ENCODE assay signal across 8 cellular contexts in genomic region chr21:20971296-20971921, GRCh38. TPM values are rescaled to one million over a fixed set of nuclear protein-coding genes. Genes with fewer than 3 reads are reported as not detected.
DNase-seq lines count a peak whose midpoint lies in the region; ATAC-seq, FAIRE-seq and TF ChIP-seq lines count a peak whose summit lies in the region.

No MANE protein-coding gene starts in this region.

- DNase-seq in D721Med (ENCODE audit: insufficient read length, low spot score) = peak; percentile 24
- peak; percentile 26 for DNase-seq in NCI-H82 treated with DMSO at 0.1 percent for 48 hours (lab: John Stamatoyannopoulos, UW; ENCODE audit: unreplicated experiment)
- DNase-seq in body of pancreas = peak; percentile 16 to 49 (median 40)
- DNase-seq in kidney tubule cell (ENCODE audit: low spot score) = peak; percentile 39
- DNase-seq in tibial nerve (ENCODE audit: low spot score in 2 of 2) = peak; percentile 56 to 58
- no peak for DNase-seq in DMS79 (lab: John Stamatoyannopoulos, UW)

- no peaks in the 10 kb centered on the region for H3K4me1 ChIP-seq in body of pancreas
- peaks cover 0 to 6% (median 2%) of the 10 kb centered on the region in 4 donors for H3K4me1 ChIP-seq in tibial nerve

- TF ChIP-seq POLR2A in body of pancreas (IDR thresholded peaks at IDR 0.05) = no peak
- no peak for TF ChIP-seq POLR2A in tibial nerve (IDR thresholded peaks at IDR 0.05)

- H3K36me3 ChIP-seq in body of pancreas (replicated peaks in 1 of 2; ENCODE audit: insufficient read depth in 1 of 2, low read depth in 2 of 2) (no peaks in the 10 kb centered on the region), tibial nerve (no peaks in the 10 kb centered on the region)

- no peaks in the 10 kb centered on the region for H3K27me3 ChIP-seq in body of pancreas
- H3K27me3 ChIP-seq in tibial nerve = no peaks in the 10 kb centered on the region

- no peaks in the 10 kb centered on the region for H3K9me3 ChIP-seq in body of pancreas
- no peaks in the 10 kb centered on the region for H3K9me3 ChIP-seq in tibial nerve

- WGBS in body of pancreas, 2 donors = 1 to 4% methylated on average over 2 of the region's 2 CpGs
- 1 to 2% methylated on average over 2 of the region's 2 CpGs for WGBS in tibial nerve, 2 donors

- H3K27ac ChIP-seq in body of pancreas = no peak overlapping the region
- H3K27ac ChIP-seq in tibial nerve = peak overlapping the region in 2 of 4 donors; percentile 8 to 26

- ATAC-seq in HG03432 (IDR thresholded peaks at IDR 0.05; ENCODE audit: unreplicated experiment) = peak; percentile 88
- ATAC-seq in body of pancreas = no peak
- ATAC-seq in GM18517 (IDR thresholded peaks at IDR 0.05; ENCODE audit: unreplicated experiment) = no peak

- FAIRE-seq in D721Med (lab: Jason Lieb, UNC) = no peak

- TF ChIP-seq CTCF in D721Med (IDR thresholded peaks at IDR 0.05; ENCODE audit: insufficient read depth, missing control alignments) = peak; percentile 53
- TF ChIP-seq CTCF in body of pancreas (IDR thresholded peaks at IDR 0.05) = peak in 6 of 7 experiments; percentile 8 to 37 (median 24)
- TF ChIP-seq CTCF in tibial nerve (IDR thresholded peaks at IDR 0.05) = peak; percentile 32 to 60 (median 48)

- no peak overlapping the region for H3K4me3 ChIP-seq in body of pancreas
- no peak overlapping the region for H3K4me3 ChIP-seq in tibial nerve

- intact Hi-C loops in body of pancreas (cut with DNase I) = no loop called here

- no peak for TF ChIP-seq EP300 in tibial nerve (IDR thresholded peaks at IDR 0.05)

RNA-seq across cellular contexts. Expression of gene NCAM2, which starts 26.8 kb away (rescaled TPM):
- total RNA-seq in body of pancreas (under 1 TPM; under 0.01 to 0.26 TPM), tibial nerve (10 to 100 TPM; 15.1 to 29.7 (median 23.9) TPM)

Comparison
In these comparisons a context has a peak if more than half of its experiments do, and no peak if none do; other contexts are left out.
1. RNA of gene NCAM2, which starts 26.8 kb away (total RNA-seq): 15.1 to 29.7 TPM in tibial nerve; under 0.01 to 0.26 TPM in body of pancreas; every median in the first group is over 10 times any median in the second.
2. Peak in every context shown above with its lines, with median percentiles within 50 percentile points of each other: CTCF ChIP-seq.